Comparison of ENCODE assay signal across 17 cellular contexts in the genomic region with DNA sequence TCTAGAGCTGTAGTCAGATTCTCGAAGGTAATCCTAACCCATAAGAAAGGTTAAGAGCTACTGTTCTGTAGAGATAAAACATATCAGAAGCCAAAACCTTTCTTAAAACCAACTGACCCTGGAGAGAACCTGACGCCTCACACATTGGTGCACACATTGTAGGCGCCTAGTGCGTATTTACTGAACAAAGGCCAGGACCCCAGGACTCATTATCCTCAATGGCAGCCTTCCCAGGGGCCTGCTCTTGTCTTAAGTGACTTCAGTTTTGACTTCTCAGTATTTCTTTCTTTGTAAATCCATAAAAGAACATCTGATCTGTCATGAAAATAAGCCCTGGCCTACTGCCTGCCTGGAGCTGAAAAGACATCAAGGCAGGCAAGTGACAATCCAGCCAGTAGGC. TPM values are rescaled to one million over a fixed set of nuclear protein-coding genes. Genes with fewer than 3 reads are reported as not detected.
DNase-seq lines count a peak whose midpoint lies in the region; ATAC-seq and TF ChIP-seq lines count a peak whose summit lies in the region.
"Had no signal": no experiment of that assay in that cellular context is flagged by ENCODE, and none has a peak within 500 bp of the region (broad histone marks: within the 10 kb centered on the region; RNA-seq: fewer than 3 reads in every experiment).

No MANE protein-coding gene starts in this region.

- no peak overlapping the region for H3K4me3 ChIP-seq in right atrium auricular region
- no peak overlapping the region for H3K4me3 ChIP-seq in parathyroid adenoma (ENCODE audit: low read depth, low read length)
- no peak overlapping the region for H3K4me3 ChIP-seq in uterus
- H3K4me3 ChIP-seq in aorta (ENCODE audit: low read length in 2 of 2) = no peak overlapping the region

- H3K27me3 Mint-ChIP-seq in endothelial cell (ENCODE audit: unreplicated experiment) = peaks cover 16% of the 10 kb centered on the region

- H3K9me3 Mint-ChIP-seq in endothelial cell (ENCODE audit: unreplicated experiment) = no peaks in the 10 kb centered on the region
- H3K9me3 Mint-ChIP-seq: effector memory CD8-positive, alpha-beta T cell had no signal

- H3K4me2 ChIP-seq in parathyroid adenoma (ENCODE audit: low read length) = peak overlapping the region; percentile 18

- H3K27ac Mint-ChIP-seq in endothelial cell (ENCODE audit: unreplicated experiment) = peak overlapping the region; percentile 96

- DNase-seq in right atrium auricular region (ENCODE audit: low spot score) (no peak), Right ventricle myocardium superior (no peak), endothelial cell (ENCODE audit: low spot score) (no peak), uterus (no peak), aorta (no peak), foreskin melanocyte (no peak)
- DNase-seq: ACHN; activated effector memory CD4-positive, alpha-beta T cell treated with Interleukin-2 at 50 U/mL for 16 hours; effector memory CD8-positive, alpha-beta T cell; GF-D8; KBM-7; NCI-H1436; stimulated activated CD4-positive, alpha-beta T cell treated with anti-CD3 and anti-CD28 coated beads, Interleukin-2, amount 100 ng/mL, for 48 hours had no signal

- no peaks in the 10 kb centered on the region for H3K79me2 ChIP-seq in parathyroid adenoma

- peaks cover 56% of the 10 kb centered on the region for H3K4me1 Mint-ChIP-seq in endothelial cell (ENCODE audit: unreplicated experiment)

- TF ChIP-seq POLR2A in uterus (IDR thresholded peaks at IDR 0.05) = no peak

- H3K4me1 ChIP-seq in right atrium auricular region (peaks cover 0 to 60% of the 10 kb centered on the region in 2 donors), parathyroid adenoma (peaks cover 65% of the 10 kb centered on the region), uterus (peaks cover 15 to 19% of the 10 kb centered on the region in 2 donors), aorta (ENCODE audit: control insufficient read depth in 1 of 2, insufficient read depth in 2 of 2, low read length in 2 of 2) (peaks cover 0 to 9% of the 10 kb centered on the region in 2 donors)

- peaks cover 3% of the 10 kb centered on the region for H3K36me3 Mint-ChIP-seq in endothelial cell (ENCODE audit: low read depth, unreplicated experiment)

- H3K4me3 Mint-ChIP-seq in endothelial cell (ENCODE audit: unreplicated experiment) = no peak overlapping the region
- H3K4me3 Mint-ChIP-seq: effector memory CD8-positive, alpha-beta T cell had no signal

- intact Hi-C loops in Right ventricle myocardium superior (cut with DNase I) = no loop called here
- intact Hi-C loops in uterus (cut with DNase I; ENCODE audit: low total_unique reads) = no loop called here
- intact Hi-C loops in aorta (cut with DNase I) = no loop called here

- H2AFZ ChIP-seq in parathyroid adenoma = peak overlapping the region; percentile 70

- ATAC-seq in Right ventricle myocardium superior (ENCODE audit: poor library complexity) = no peak
- ATAC-seq in aorta (ENCODE audit: low FRiP score) = no peak
- no peak for ATAC-seq in GM21447 (IDR thresholded peaks at IDR 0.05; ENCODE audit: unreplicated experiment)
- ATAC-seq: effector memory CD8-positive, alpha-beta T cell had no signal

- H3K9me3 ChIP-seq in right atrium auricular region = no peaks in the 10 kb centered on the region
- no peaks in the 10 kb centered on the region for H3K9me3 ChIP-seq in parathyroid adenoma (ENCODE audit: control insufficient read depth, low read length)
- no peaks in the 10 kb centered on the region for H3K9me3 ChIP-seq in uterus
- H3K9me3 ChIP-seq in aorta (ENCODE audit: control insufficient read depth, low read length) = no peaks in the 10 kb centered on the region

- 97 to 98% methylated on average over 4 of the region's 4 CpGs for WGBS in aorta, 2 donors

- no peaks in the 10 kb centered on the region for H3K27me3 ChIP-seq in right atrium auricular region
- no peaks in the 10 kb centered on the region for H3K27me3 ChIP-seq in parathyroid adenoma (ENCODE audit: control insufficient read depth, insufficient read depth, low read length)
- H3K27me3 ChIP-seq in uterus = no peaks in the 10 kb centered on the region
- no peaks in the 10 kb centered on the region for H3K27me3 ChIP-seq in aorta (ENCODE audit: control insufficient read depth in 1 of 2, insufficient read depth in 2 of 2, low read length in 1 of 2)

- H3K9ac ChIP-seq in parathyroid adenoma = no peak overlapping the region

- H3K27ac ChIP-seq in right atrium auricular region (peak overlapping the region; percentile 62 to 83), parathyroid adenoma (peak overlapping the region; percentile 99), uterus (peak overlapping the region; percentile 78 to 88), aorta (ENCODE audit: low read depth in 1 of 2, low read length in 2 of 2) (no peak overlapping the region)

- TF ChIP-seq CTCF in right atrium auricular region (IDR thresholded peaks at IDR 0.05) (no peak), endothelial cell (IDR thresholded peaks at IDR 0.05; ENCODE audit: unreplicated experiment) (no peak), parathyroid adenoma (IDR thresholded peaks at IDR 0.05) (no peak), uterus (IDR thresholded peaks at IDR 0.05) (no peak)

- no peaks in the 10 kb centered on the region for H3K36me3 ChIP-seq in right atrium auricular region
- H3K36me3 ChIP-seq in parathyroid adenoma (ENCODE audit: control insufficient read depth, insufficient read depth, low read length) = no peaks in the 10 kb centered on the region
- no peaks in the 10 kb centered on the region for H3K36me3 ChIP-seq in uterus
- no peaks in the 10 kb centered on the region for H3K36me3 ChIP-seq in aorta (ENCODE audit: control insufficient read depth in 1 of 2, insufficient read depth in 2 of 2, low read length in 1 of 2)

RNA-seq across cellular contexts. Expression of gene ABCA4, which starts 27.6 kb away (rescaled TPM):
- total RNA-seq in right atrium auricular region (under 1 TPM in 1 of 2 donors, not detected in 1; 0.51 TPM), Right ventricle myocardium superior (0.08 TPM), endothelial cell (ENCODE audit: unreplicated experiment) (51.7 TPM), uterus (1 to 10 TPM in 2 of 4 donors, under 1 TPM in 1, not detected in 1; 0.49 to 2.0 (median 1.0) TPM), aorta (under 1 TPM; 0.16 to 0.63 TPM)
- under 1 TPM; 0.08 to 0.25 TPM for polyA plus RNA-seq in aorta
- total RNA-seq: activated CD8-positive, alpha-beta memory T cell treated with anti-CD3 and anti-CD28 coated beads for 36 hours; NCI-H460 had no signal

Comparison
In these comparisons a context has a peak if more than half of its experiments do, and no peak if none do; other contexts are left out.
1. H3K27ac ChIP-seq: peak in right atrium auricular region (2 of 2), parathyroid adenoma (single experiment) and uterus (2 of 2); none in aorta (0 of 2).
2. RNA of gene ABCA4, which starts 27.6 kb away (total RNA-seq): 51.7 TPM in endothelial cell (single experiment); 0.49 to 2.0 TPM in uterus, 0.16 to 0.63 TPM in aorta, 0.51 TPM in right atrium auricular region and 0.08 TPM in Right ventricle myocardium superior (single experiment); every median in the first group is over 10 times any median in the second.